21 cellular contexts compared by ENCODE assay signal in genomic region chr7:103887853-103888602, GRCh38.
DNase-seq lines count a peak whose midpoint lies in the region; ATAC-seq, FAIRE-seq and TF ChIP-seq lines count a peak whose summit lies in the region.
"Had no signal": no experiment of that assay in that cellular context is flagged by ENCODE, and none has a peak within 500 bp of the region (broad histone marks: within the 10 kb centered on the region; RNA-seq: fewer than 3 reads in every experiment).

No MANE protein-coding gene starts in this region.

- TF ChIP-seq CTCF in A549 (IDR thresholded peaks at IDR 0.05) (no peak), GM12875 (IDR thresholded peaks at IDR 0.05; ENCODE audit: borderline replicate concordance, insufficient read depth, low read depth, low read length) (0 out of 2 replicates have a peak, but pooled peaks have one; percentile 5), PC-3 (conservative IDR thresholded peaks at IDR 0.05; ENCODE audit: low read depth, low read length) (no peak), endodermal cell (conservative IDR thresholded peaks at IDR 0.05) (peak; percentile 64)

- H3K27ac Mint-ChIP-seq in endodermal cell: no peak overlapping the region
- H3K27ac Mint-ChIP-seq: activated CD4-positive, alpha-beta memory T cell treated with anti-CD3 and anti-CD28 coated beads for 36 hours; activated naive CD8-positive, alpha-beta T cell treated with anti-CD3 and anti-CD28 coated beads for 36 hours; brain; natural killer cell; T-cell had no signal

- no peaks in the 10 kb centered on the region for H3K27me3 Mint-ChIP-seq in endodermal cell (ENCODE audit: insufficient read depth)
- H3K27me3 Mint-ChIP-seq: activated naive CD8-positive, alpha-beta T cell treated with anti-CD3 and anti-CD28 coated beads for 36 hours had no signal

- H3K79me2 ChIP-seq in PC-3 (ENCODE audit: low read length): no peaks in the 10 kb centered on the region

- H3K27ac ChIP-seq in A549: no peak overlapping the region
- no peak overlapping the region for H3K27ac ChIP-seq in PC-3 (ENCODE audit: low read length)
- no peak overlapping the region for H3K27ac ChIP-seq in endodermal cell (ENCODE audit: low read depth, low read length)
- H3K27ac ChIP-seq: esophagus muscularis mucosa had no signal

- no peak overlapping the region for H2AFZ ChIP-seq in PC-3 (ENCODE audit: low read length)

- no peaks in the 10 kb centered on the region for H3K9me2 ChIP-seq in PC-3 (replicated peaks; ENCODE audit: low read length)

- H3K4me3 ChIP-seq in A549: no peak overlapping the region
- no peak overlapping the region for H3K4me3 ChIP-seq in GM12875 (ENCODE audit: low read depth, low read length)
- no peak overlapping the region for H3K4me3 ChIP-seq in PC-3 (ENCODE audit: low read length)
- no peak overlapping the region for H3K4me3 ChIP-seq in endodermal cell (ENCODE audit: low read length)
- H3K4me3 ChIP-seq: esophagus muscularis mucosa had no signal

- ATAC-seq in A549 (peak; percentile 57 to 62; a peak in 3 of 6 replicates), PC-3 (peak; percentile 88), HG03571 (IDR thresholded peaks at IDR 0.05; ENCODE audit: unreplicated experiment) (no peak), HG03135 (IDR thresholded peaks at IDR 0.05; ENCODE audit: unreplicated experiment) (no peak)
- ATAC-seq: activated T-cell treated with anti-CD3 and anti-CD28 coated beads, Interleukin-2, amount 50 U/mL, for 4 hours; natural killer cell; T-cell had no signal

- H3K4me2 ChIP-seq in A549: no peak overlapping the region
- H3K4me2 ChIP-seq in PC-3 (ENCODE audit: low read length): 0 out of 2 replicates have a peak overlapping the region, but pooled peaks have one; percentile 14

- H3K4me1 ChIP-seq in A549: no peaks in the 10 kb centered on the region
- peaks cover 8% of the 10 kb centered on the region; the same call in 1 of the 2 replicates for H3K4me1 ChIP-seq in PC-3 (ENCODE audit: insufficient read depth, low read length)
- H3K4me1 ChIP-seq in endodermal cell (ENCODE audit: control insufficient read depth, insufficient read depth, low read length): no peaks in the 10 kb centered on the region
- H3K4me1 ChIP-seq: esophagus muscularis mucosa had no signal

- H3K9ac ChIP-seq in PC-3 (ENCODE audit: low read length) (no peak overlapping the region), endodermal cell (ENCODE audit: extremely low read depth, low read length, poor library complexity, severe bottlenecking) (no peak overlapping the region)

- H3K4me1 Mint-ChIP-seq in endodermal cell: peaks cover 11% of the 10 kb centered on the region
- H3K4me1 Mint-ChIP-seq: activated naive CD8-positive, alpha-beta T cell treated with anti-CD3 and anti-CD28 coated beads for 36 hours; brain; natural killer cell; T-cell had no signal

- BruUV-seq in PC-3 (replicated peaks; lab: Mats Ljungman, UMichigan): no TSS peak

- no peak for TF ChIP-seq RAD21 in A549 (conservative IDR thresholded peaks at IDR 0.05 in 1 of 2, IDR thresholded peaks at IDR 0.05 in 1 of 2)

- CTCF ChIA-PET in A549 (lab: Yijun Ruan, JAX): interaction anchor here (0.9 kb wide), 1 partner anchor 93 kb away, joined by 3 read pairs; no protein-coding TSS in a partner anchor
- CTCF ChIA-PET in PC-3 (lab: Charles Lee): no interaction called here

- no peaks in the 10 kb centered on the region for H3K36me3 ChIP-seq in PC-3 (ENCODE audit: low read depth, low read length)
- no peaks in the 10 kb centered on the region for H3K36me3 ChIP-seq in endodermal cell (ENCODE audit: control insufficient read depth, insufficient read depth, low read length)
- H3K36me3 ChIP-seq: esophagus muscularis mucosa had no signal

- H4K20me1 ChIP-seq in PC-3 (ENCODE audit: low read length): no peaks in the 10 kb centered on the region

- WGBS in A549 (ENCODE audit: missing lambda C conversion rate): 40% methylated on average over 2 of the region's 2 CpGs
- 96 to 100% methylated on average over 1 to 2 of the region's 2 CpGs for WGBS in endodermal cell (ENCODE audit: insufficient coverage in 1 of 2, insufficient read length in 1 of 2), 2 experiments

- H3K9me3 Mint-ChIP-seq in endodermal cell: peaks cover 3% of the 10 kb centered on the region
- H3K9me3 Mint-ChIP-seq: activated naive CD8-positive, alpha-beta T cell treated with anti-CD3 and anti-CD28 coated beads for 36 hours; activated T-cell treated with anti-CD3 and anti-CD28 coated beads, Interleukin-2, amount 50 U/mL, for 4 hours had no signal

- DNase-seq in A549 (ENCODE audit: low read depth in 1 of 2, low spot score in 1 of 2): no peak
- peak; percentile 50 for DNase-seq in PC-3
- no peak for DNase-seq in endodermal cell
- no peak for DNase-seq in OCI-M2 (lab: John Stamatoyannopoulos, UW; ENCODE audit: unreplicated experiment)
- no peak for DNase-seq in NCI-H2081 treated with DMSO at 0.1 percent for 48 hours (lab: John Stamatoyannopoulos, UW)
- DNase-seq: activated CD4-positive, alpha-beta memory T cell treated with anti-CD3 and anti-CD28 coated beads for 36 hours; activated naive CD8-positive, alpha-beta T cell treated with anti-CD3 and anti-CD28 coated beads for 36 hours; activated T-cell treated with anti-CD3 and anti-CD28 coated beads, Interleukin-2, amount 50 U/mL, for 4 hours; head of caudate nucleus; MV-4-11; natural killer cell; NCI-H2171; NCI-H774; small intestine; T-cell had no signal

- intact Hi-C loops in PC-3 (cut with micrococcal nuclease): no loop called here

- no peak for TF ChIP-seq POLR2A in A549 (IDR thresholded peaks at IDR 0.05; ENCODE audit: low read length)

- H3K9me3 ChIP-seq in A549: no peaks in the 10 kb centered on the region
- H3K9me3 ChIP-seq in PC-3 (ENCODE audit: low read length): no peaks in the 10 kb centered on the region
- H3K9me3 ChIP-seq in endodermal cell (ENCODE audit: control insufficient read depth, low read length): no peaks in the 10 kb centered on the region
- H3K9me3 ChIP-seq: esophagus muscularis mucosa had no signal

- TF ChIP-seq EP300 in A549 (IDR thresholded peaks at IDR 0.05): no peak

- no peaks in the 10 kb centered on the region for H3K36me3 Mint-ChIP-seq in endodermal cell (ENCODE audit: low read depth)
- H3K36me3 Mint-ChIP-seq: activated CD4-positive, alpha-beta memory T cell treated with anti-CD3 and anti-CD28 coated beads for 36 hours; activated naive CD8-positive, alpha-beta T cell treated with anti-CD3 and anti-CD28 coated beads for 36 hours; brain; natural killer cell; T-cell had no signal

- H3K4me3 Mint-ChIP-seq in endodermal cell: no peak overlapping the region
- H3K4me3 Mint-ChIP-seq: activated CD4-positive, alpha-beta memory T cell treated with anti-CD3 and anti-CD28 coated beads for 36 hours; activated naive CD8-positive, alpha-beta T cell treated with anti-CD3 and anti-CD28 coated beads for 36 hours; activated T-cell treated with anti-CD3 and anti-CD28 coated beads, Interleukin-2, amount 50 U/mL, for 4 hours; brain; natural killer cell; T-cell had no signal

- POLR2A ChIA-PET in A549 (lab: Yijun Ruan, JAX): no interaction called here
- POLR2A ChIA-PET in PC-3 (lab: Charles Lee; ENCODE audit: unreplicated experiment): no interaction called here

- FAIRE-seq in A549 (lab: Jason Lieb, UNC): no peak
- FAIRE-seq: islet of Langerhans, small intestine had no signal

- H3F3A ChIP-seq in PC-3 (ENCODE audit: low read length, unreplicated experiment): no peaks in the 10 kb centered on the region

- H3K27me3 ChIP-seq in PC-3 (ENCODE audit: low read length) (no peaks in the 10 kb centered on the region), endodermal cell (ENCODE audit: control insufficient read depth, insufficient read depth, low read length, poor library complexity, severe bottlenecking) (no peaks in the 10 kb centered on the region)
- H3K27me3 ChIP-seq: esophagus muscularis mucosa had no signal

TF ChIP-seq in A549, 52 proteins besides CTCF, POLR2A, EP300 and RAD21:
- no peak for TF ChIP-seq HOXA7 (CRISPR knock-in tag; IDR thresholded peaks at IDR 0.05)
- no peak for TF ChIP-seq HMGXB4 (CRISPR knock-in tag; IDR thresholded peaks at IDR 0.05; ENCODE audit: borderline replicate concordance)
- no peak for TF ChIP-seq KDM1A (IDR thresholded peaks at IDR 0.05; ENCODE audit: low read depth)
- no peak for TF ChIP-seq EHMT2 (IDR thresholded peaks at IDR 0.05; ENCODE audit: low read depth)
- TF ChIP-seq PHF8 (IDR thresholded peaks at IDR 0.05; ENCODE audit: borderline replicate concordance, low read depth): no peak
- no peak for TF ChIP-seq CBX8 (IDR thresholded peaks at IDR 0.05)
- TF ChIP-seq HES2 (IDR thresholded peaks at IDR 0.05): no peak

Comparison
In these comparisons a context has a peak if more than half of its experiments do, and no peak if none do; other contexts are left out.
1. ATAC-seq: peak in A549 (2 of 2) and PC-3 (single experiment); none in HG03571 (single experiment) and HG03135 (single experiment).
2. CTCF ChIP-seq: peak in GM12875 (single experiment) and endodermal cell (single experiment); none in A549 (single experiment) and PC-3 (single experiment).